10 cellular contexts compared by ENCODE assay signal in genomic region chr4:98203406-98204235, GRCh38. TPM values are rescaled to one million over a fixed set of nuclear protein-coding genes. Genes with fewer than 3 reads are reported as not detected.
A peak's percentile ranks its signal among the peaks of the same experiment; 100 is the strongest.
DNase-seq lines count a peak whose midpoint lies in the region; ATAC-seq and TF ChIP-seq lines count a peak whose summit lies in the region.
"Had no signal": no experiment of that assay in that cellular context is flagged by ENCODE, and none has a peak within 500 bp of the region (broad histone marks: within the 10 kb centered on the region; RNA-seq: fewer than 3 reads in every experiment).

No MANE protein-coding gene starts in this region.

- peak; percentile 16 for DNase-seq in activated T-cell treated with anti-CD3 and anti-CD28 coated beads, Interleukin-2, amount 50 U/mL, for 1 hour
- DNase-seq in activated T-cell treated with anti-CD3 and anti-CD28 coated beads for 4 hours (no peak), NAMALWA (ENCODE audit: low spot score) (peak; percentile 72), neural progenitor cell (ENCODE audit: low spot score) (no peak), esophagus muscularis mucosa (ENCODE audit: extremely low spot score) (no peak), sigmoid colon (no peak)
- DNase-seq in stimulated activated effector memory CD8-positive, alpha-beta T cell treated with anti-CD3 and anti-CD28 coated beads, Interleukin-12 subunit alpha, Interleukin-12 subunit beta, amount 100 ng/mL, for 72 hours (ENCODE audit: low spot score in 2 of 2), result no peak

- intact Hi-C loops in esophagus muscularis mucosa (cut with DNase I), result no loop called here
- intact Hi-C loops in sigmoid colon (cut with DNase I), result no loop called here

- TF ChIP-seq CTCF in neural progenitor cell (IDR thresholded peaks at IDR 0.05), result no peak
- TF ChIP-seq CTCF in esophagus muscularis mucosa (IDR thresholded peaks at IDR 0.05), result no peak
- TF ChIP-seq CTCF in sigmoid colon (IDR thresholded peaks at IDR 0.05), result no peak

- H3K9me3 ChIP-seq in neural progenitor cell (ENCODE audit: low read depth) (no peaks in the 10 kb centered on the region), esophagus muscularis mucosa (no peaks in the 10 kb centered on the region), sigmoid colon (peaks cover 0 to 5% (median 0%) of the 10 kb centered on the region in 4 donors)

- TF ChIP-seq POLR2A in esophagus muscularis mucosa (IDR thresholded peaks at IDR 0.05; ENCODE audit: low read depth), result no peak
- TF ChIP-seq POLR2A in sigmoid colon (IDR thresholded peaks at IDR 0.05), result no peak

- no peaks in the 10 kb centered on the region for H3K9me3 Mint-ChIP-seq in neural progenitor cell
- H3K9me3 Mint-ChIP-seq in stimulated activated effector memory CD8-positive, alpha-beta T cell treated with anti-CD3 and anti-CD28 coated beads, Interleukin-12 subunit alpha, Interleukin-12 subunit beta, amount 100 ng/mL, for 72 hours, result peaks cover 12% of the 10 kb centered on the region

- H3K4me3 ChIP-seq in neural progenitor cell (no peak overlapping the region), esophagus muscularis mucosa (no peak overlapping the region), sigmoid colon (no peak overlapping the region)
- H3K4me3 ChIP-seq: smooth muscle cell had no signal

- no peaks in the 10 kb centered on the region for H3K4me1 Mint-ChIP-seq in neural progenitor cell
- no peaks in the 10 kb centered on the region for H3K4me1 Mint-ChIP-seq in stimulated activated effector memory CD8-positive, alpha-beta T cell treated with anti-CD3 and anti-CD28 coated beads, Interleukin-12 subunit alpha, Interleukin-12 subunit beta, amount 100 ng/mL, for 72 hours

- peaks cover 2% of the 10 kb centered on the region for H3K27me3 Mint-ChIP-seq in neural progenitor cell (ENCODE audit: insufficient read depth, low read depth)

- H4K20me1 ChIP-seq in neural progenitor cell (ENCODE audit: low read depth), result no peaks in the 10 kb centered on the region

- ATAC-seq in HG02763 (IDR thresholded peaks at IDR 0.05; ENCODE audit: unreplicated experiment), result peak; percentile 91
- ATAC-seq in stimulated activated effector memory CD8-positive, alpha-beta T cell treated with anti-CD3 and anti-CD28 coated beads, Interleukin-12 subunit alpha, Interleukin-12 subunit beta, amount 100 ng/mL, for 72 hours, result no peak

- 74% methylated on average over 8 of the region's 8 CpGs for WGBS in esophagus muscularis mucosa
- 53 to 83% methylated on average over 8 of the region's 8 CpGs for WGBS in sigmoid colon, 2 donors

- H3K9ac ChIP-seq in neural progenitor cell, result no peak overlapping the region
- H3K9ac ChIP-seq: KMS-11 had no signal

- no peak overlapping the region for H3K27ac ChIP-seq in neural progenitor cell
- H3K27ac ChIP-seq in esophagus muscularis mucosa (replicated peaks in 1 of 4), result no peak overlapping the region
- H3K27ac ChIP-seq in sigmoid colon, result no peak overlapping the region
- H3K27ac ChIP-seq: KMS-11 had no signal

- H3K36me3 ChIP-seq in neural progenitor cell, result no peaks in the 10 kb centered on the region
- no peaks in the 10 kb centered on the region for H3K36me3 ChIP-seq in esophagus muscularis mucosa
- no peaks in the 10 kb centered on the region for H3K36me3 ChIP-seq in sigmoid colon

- TF ChIP-seq EP300 in esophagus muscularis mucosa (IDR thresholded peaks at IDR 0.05), result no peak
- TF ChIP-seq EP300 in sigmoid colon (IDR thresholded peaks at IDR 0.05), result no peak

- no peaks in the 10 kb centered on the region for H3K79me2 ChIP-seq in neural progenitor cell (ENCODE audit: low read depth)

- H3K4me1 ChIP-seq in neural progenitor cell, result no peaks in the 10 kb centered on the region
- no peaks in the 10 kb centered on the region for H3K4me1 ChIP-seq in esophagus muscularis mucosa
- no peaks in the 10 kb centered on the region for H3K4me1 ChIP-seq in sigmoid colon

- H3K36me3 Mint-ChIP-seq in neural progenitor cell, result no peaks in the 10 kb centered on the region
- H3K36me3 Mint-ChIP-seq in stimulated activated effector memory CD8-positive, alpha-beta T cell treated with anti-CD3 and anti-CD28 coated beads, Interleukin-12 subunit alpha, Interleukin-12 subunit beta, amount 100 ng/mL, for 72 hours, result no peaks in the 10 kb centered on the region

- H3F3A ChIP-seq in neural progenitor cell (ENCODE audit: low read depth), result no peaks in the 10 kb centered on the region

- H2AFZ ChIP-seq in neural progenitor cell (replicated peaks), result peak overlapping the region; percentile 53

- no peak overlapping the region for H3K27ac Mint-ChIP-seq in neural progenitor cell
- no peak overlapping the region for H3K27ac Mint-ChIP-seq in stimulated activated effector memory CD8-positive, alpha-beta T cell treated with anti-CD3 and anti-CD28 coated beads, Interleukin-12 subunit alpha, Interleukin-12 subunit beta, amount 100 ng/mL, for 72 hours

- H3K4me3 Mint-ChIP-seq in neural progenitor cell, result no peak overlapping the region
- no peak overlapping the region for H3K4me3 Mint-ChIP-seq in stimulated activated effector memory CD8-positive, alpha-beta T cell treated with anti-CD3 and anti-CD28 coated beads, Interleukin-12 subunit alpha, Interleukin-12 subunit beta, amount 100 ng/mL, for 72 hours

- no peak overlapping the region for H3K4me2 ChIP-seq in neural progenitor cell
- H3K4me2 ChIP-seq: KMS-11, smooth muscle cell had no signal

- H3K27me3 ChIP-seq in neural progenitor cell (no peaks in the 10 kb centered on the region), esophagus muscularis mucosa (no peaks in the 10 kb centered on the region), sigmoid colon (no peaks in the 10 kb centered on the region)

RNA-seq across cellular contexts. Expression of gene RAP1GDS1, which starts 57.6 kb away (rescaled TPM):
- total RNA-seq in neural progenitor cell (ENCODE audit: low replicate concordance) (37.4 and 65.1 TPM in 2 replicates), esophagus muscularis mucosa (10 to 100 TPM; 29.8 to 52.2 (median 34.7) TPM), sigmoid colon (10 to 100 TPM; 31.8 to 34.9 (median 32.8) TPM)
- polyA plus RNA-seq in sigmoid colon, result 10 to 100 TPM; 10.2 to 24.2 (median 18.5) TPM

Comparison
In these comparisons a context has a peak if more than half of its experiments do, and no peak if none do; other contexts are left out.
1. DNase-seq: peak in activated T-cell treated with anti-CD3 and anti-CD28 coated beads, Interleukin-2, amount 50 U/mL, for 1 hour (single experiment) and NAMALWA (single experiment); none in activated T-cell treated with anti-CD3 and anti-CD28 coated beads for 4 hours (single experiment), neural progenitor cell (single experiment), esophagus muscularis mucosa (single experiment), sigmoid colon (single experiment) and stimulated activated effector memory CD8-positive, alpha-beta T cell treated with anti-CD3 and anti-CD28 coated beads, Interleukin-12 subunit alpha, Interleukin-12 subunit beta, amount 100 ng/mL, for 72 hours (0 of 2).